Comparison of ENCODE assay signal across 20 cellular contexts in genomic region chr12:39533951-39534350, GRCh38.
"Had no signal": no experiment of that assay in that cellular context is flagged by ENCODE, and none has a peak within 500 bp of the region (broad histone marks: within the 10 kb centered on the region; RNA-seq: fewer than 3 reads in every experiment).

No MANE protein-coding gene starts in this region.

- H3K4me3 Mint-ChIP-seq: memory B cell; natural killer cell; stimulated activated naive B cell treated with anti-CD40 and anti-IgM and Interleukin-4, amounts not matched to agents 10 μg/mL and 1 μg/mL and 100 μg/mL, for 72 hours; stimulated activated naive CD8-positive, alpha-beta T cell treated with anti-CD3 and anti-CD28 coated beads, Interleukin-15, Interleukin-2, amounts not matched to agents 100 ng/mL and 50 ng/mL, for 24 hours had no signal

- H3K9me3 ChIP-seq: gastrocnemius medialis, lower lobe of right lung, right lobe of liver, suprapubic skin, transverse colon had no signal

- H3K36me3 Mint-ChIP-seq: memory B cell; natural killer cell; stimulated activated naive B cell treated with anti-CD40 and anti-IgM and Interleukin-4, amounts not matched to agents 10 μg/mL and 1 μg/mL and 100 μg/mL, for 72 hours had no signal

- H3K27me3 ChIP-seq: gastrocnemius medialis, right lobe of liver, suprapubic skin, transverse colon had no signal

- H3K36me3 ChIP-seq: gastrocnemius medialis, lower lobe of right lung, right lobe of liver, suprapubic skin, transverse colon had no signal

- H3K79me2 ChIP-seq: parathyroid adenoma had no signal

- H2AFZ ChIP-seq: parathyroid adenoma had no signal

- H3K27me3 Mint-ChIP-seq: memory B cell; progenitor cell of endocrine pancreas; stimulated activated naive CD8-positive, alpha-beta T cell treated with anti-CD3 and anti-CD28 coated beads, Interleukin-15, Interleukin-2, amounts not matched to agents 100 ng/mL and 50 ng/mL, for 24 hours had no signal

- ATAC-seq: gastrocnemius medialis; left ventricle myocardium superior; lower lobe of right lung; natural killer cell; right lobe of liver; stimulated activated naive B cell treated with anti-CD40 and anti-IgM and Interleukin-4, amounts not matched to agents 10 μg/mL and 1 μg/mL and 100 μg/mL, for 72 hours had no signal

- H3K4me1 Mint-ChIP-seq: memory B cell; natural killer cell; stimulated activated naive B cell treated with anti-CD40 and anti-IgM and Interleukin-4, amounts not matched to agents 10 μg/mL and 1 μg/mL and 100 μg/mL, for 72 hours had no signal

- H3K9me3 Mint-ChIP-seq: memory B cell; natural killer cell; stimulated activated naive B cell treated with anti-CD40 and anti-IgM and Interleukin-4, amounts not matched to agents 10 μg/mL and 1 μg/mL and 100 μg/mL, for 72 hours; stimulated activated naive CD8-positive, alpha-beta T cell treated with anti-CD3 and anti-CD28 coated beads, Interleukin-15, Interleukin-2, amounts not matched to agents 100 ng/mL and 50 ng/mL, for 24 hours had no signal

- H3K9ac ChIP-seq: parathyroid adenoma had no signal

- H3K4me1 ChIP-seq: gastrocnemius medialis, lower lobe of right lung, parathyroid adenoma, right lobe of liver, suprapubic skin, transverse colon had no signal

- H3K27ac ChIP-seq: coronary artery, gastrocnemius medialis, lower lobe of right lung, parathyroid adenoma, right lobe of liver, suprapubic skin, transverse colon had no signal

- H3K27ac Mint-ChIP-seq: memory B cell; natural killer cell; progenitor cell of endocrine pancreas; stimulated activated naive B cell treated with anti-CD40 and anti-IgM and Interleukin-4, amounts not matched to agents 10 μg/mL and 1 μg/mL and 100 μg/mL, for 72 hours; stimulated activated naive CD8-positive, alpha-beta T cell treated with anti-CD3 and anti-CD28 coated beads, Interleukin-15, Interleukin-2, amounts not matched to agents 100 ng/mL and 50 ng/mL, for 24 hours had no signal

- DNase-seq: dermis blood vessel endothelial cell; effector memory CD4-positive, alpha-beta T cell; foreskin fibroblast; gastrocnemius medialis; head of caudate nucleus; left ventricle myocardium superior; lower lobe of right lung; natural killer cell; right lobe of liver; small intestine; stimulated activated CD4-positive, alpha-beta T cell treated with anti-CD3 and anti-CD28 coated beads, Interleukin-15, amount 100 ng/mL, for 24 hours; stimulated activated CD4-positive, alpha-beta T cell treated with anti-CD3 and anti-CD28 coated beads, Interleukin-2, amount 100 ng/mL, for 48 hours; stimulated activated naive B cell treated with anti-CD40 and anti-IgM and Interleukin-4, amounts not matched to agents 10 μg/mL and 1 μg/mL and 100 μg/mL, for 72 hours; transverse colon had no signal

- H3K4me3 ChIP-seq: coronary artery, gastrocnemius medialis, lower lobe of right lung, right lobe of liver, suprapubic skin, transverse colon had no signal
